Comparison of ENCODE assay signal across 9 cellular contexts in the genomic region with DNA sequence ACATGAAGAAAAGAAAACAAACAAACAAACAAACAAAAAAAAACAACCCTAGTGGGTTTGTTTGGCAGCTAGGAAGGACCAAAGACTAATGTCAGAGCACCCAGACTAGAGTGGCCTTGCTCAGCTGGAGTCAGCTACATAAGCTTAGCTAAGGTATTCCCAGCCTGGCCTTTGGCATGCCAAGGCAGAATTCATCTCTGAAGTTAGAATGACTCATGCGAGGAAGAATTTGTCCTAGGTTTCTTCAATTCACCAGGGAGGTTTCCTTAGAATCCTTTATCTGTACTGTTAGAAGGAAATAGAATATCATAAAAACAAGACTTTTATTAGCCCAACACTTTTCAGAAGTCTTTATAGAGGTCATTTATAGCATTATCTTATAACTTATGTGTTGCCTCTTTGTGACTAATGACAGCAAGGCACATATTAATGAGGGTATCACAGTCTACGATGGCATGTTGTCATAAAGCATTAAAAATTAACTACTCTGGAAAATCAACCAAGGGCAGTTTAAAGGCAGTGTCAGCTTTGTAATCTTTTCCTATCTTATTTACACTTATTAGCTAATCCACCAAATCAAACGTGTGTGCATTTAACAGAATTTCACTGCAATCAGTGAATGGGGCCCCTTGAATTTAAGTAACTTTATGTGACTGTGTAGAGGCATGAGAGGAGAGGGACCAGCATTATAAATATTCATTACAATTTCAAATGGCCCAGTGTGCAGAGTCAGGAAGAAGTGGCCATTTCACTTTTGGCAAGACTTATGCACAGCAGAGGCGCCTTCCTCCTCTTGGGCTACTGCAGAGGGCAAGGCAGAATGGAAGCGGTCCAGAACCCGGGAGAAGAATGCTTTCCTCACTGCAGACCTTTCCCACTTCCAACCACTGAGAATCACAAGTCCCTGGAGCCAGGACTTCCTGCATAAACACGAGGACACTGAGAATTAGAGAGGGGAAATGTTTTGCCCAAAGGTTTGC. TPM values are rescaled to one million over a fixed set of nuclear protein-coding genes. Genes with fewer than 3 reads are reported as not detected.
DNase-seq lines count a peak whose midpoint lies in the region; ATAC-seq and TF ChIP-seq lines count a peak whose summit lies in the region.
"Had no signal": no experiment of that assay in that cellular context is flagged by ENCODE, and none has a peak within 500 bp of the region (broad histone marks: within the 10 kb centered on the region; RNA-seq: fewer than 3 reads in every experiment).

No MANE protein-coding gene starts in this region.

- no peak for TF ChIP-seq CTCF in Caco-2 (IDR thresholded peaks at IDR 0.05; ENCODE audit: insufficient read depth in 1 of 2, low read depth in 1 of 2, low read length in 1 of 2, severe bottlenecking in 1 of 2, unreplicated experiment in 1 of 2)
- TF ChIP-seq CTCF in mucosa of descending colon (IDR thresholded peaks at IDR 0.05), result no peak

- no peaks in the 10 kb centered on the region for H3K9me3 Mint-ChIP-seq in Caco-2 (ENCODE audit: unreplicated experiment)

- H3K9ac ChIP-seq in NT2/D1 (ENCODE audit: insufficient read length, low read depth), result no peak overlapping the region

- no peak overlapping the region for H3K27ac Mint-ChIP-seq in Caco-2 (ENCODE audit: unreplicated experiment)

- POLR2A ChIA-PET in Caco-2 (lab: Charles Lee), result no interaction called here

- H3K36me3 ChIP-seq in Caco-2 (ENCODE audit: control insufficient read depth, insufficient read depth, low read length), result no peaks in the 10 kb centered on the region
- no peaks in the 10 kb centered on the region for H3K36me3 ChIP-seq in NT2/D1 (ENCODE audit: insufficient read depth, insufficient read length, low read length)
- H3K36me3 ChIP-seq in mucosa of descending colon (ENCODE audit: low read depth), result no peaks in the 10 kb centered on the region
- H3K36me3 ChIP-seq: upper lobe of left lung had no signal

- H3K27me3 Mint-ChIP-seq in Caco-2 (ENCODE audit: insufficient read depth, unreplicated experiment), result no peaks in the 10 kb centered on the region

- peak; percentile 51 to 72 for DNase-seq in Caco-2
- DNase-seq in NT2/D1 (ENCODE audit: low read depth, low spot score), result peak; percentile 47
- DNase-seq in mucosa of descending colon, result no peak
- no peak for DNase-seq in activated naive CD4-positive, alpha-beta T cell treated with anti-CD3 and anti-CD28 coated beads, Interleukin-2, amount 50 U/mL, for 16 hours
- no peak for DNase-seq in NCI-H1092 (lab: John Stamatoyannopoulos, UW)
- DNase-seq: upper lobe of left lung had no signal

- H3K4me3 ChIP-seq in Caco-2 (ENCODE audit: low read depth, low read length), result no peak overlapping the region
- no peak overlapping the region for H3K4me3 ChIP-seq in NT2/D1 (ENCODE audit: insufficient read length, low read depth)
- no peak overlapping the region for H3K4me3 ChIP-seq in mucosa of descending colon
- H3K4me3 ChIP-seq: upper lobe of left lung had no signal

- intact Hi-C loops in Caco-2 (cut with micrococcal nuclease; ENCODE audit: unreplicated experiment), result no loop called here
- intact Hi-C loops in mucosa of descending colon (cut with DNase I, micrococcal nuclease), result loop anchor here in 1 of 2 donors (5.0 kb wide), 1 partner anchor 102 kb away; no protein-coding TSS in a partner anchor

- CTCF ChIA-PET in Caco-2 (lab: Charles Lee), result interaction anchor here (0.6 to 3.7 kb wide), 6 partner anchors 11 to 433 kb away, joined by 3 to 13 read pairs (median 5); no protein-coding TSS in a partner anchor

- no peaks in the 10 kb centered on the region for H3K9me3 ChIP-seq in Caco-2
- no peaks in the 10 kb centered on the region for H3K9me3 ChIP-seq in NT2/D1 (ENCODE audit: insufficient read depth, low read length)
- H3K9me3 ChIP-seq in mucosa of descending colon, result no peaks in the 10 kb centered on the region
- H3K9me3 ChIP-seq: upper lobe of left lung had no signal

- H3K27me3 ChIP-seq in Caco-2 (replicated peaks; ENCODE audit: control insufficient read depth, insufficient read depth, low read length) (no peaks in the 10 kb centered on the region), NT2/D1 (ENCODE audit: insufficient read depth, insufficient read length) (no peaks in the 10 kb centered on the region)
- H3K27me3 ChIP-seq: upper lobe of left lung had no signal

- H3K36me3 Mint-ChIP-seq in Caco-2 (ENCODE audit: insufficient read depth, unreplicated experiment), result no peaks in the 10 kb centered on the region

- BruUV-seq in Caco-2 (replicated peaks; lab: Mats Ljungman, UMichigan), result no TSS peak

- H3K4me1 Mint-ChIP-seq in Caco-2 (ENCODE audit: low read depth, unreplicated experiment), result peaks cover 12% of the 10 kb centered on the region

- no peak overlapping the region for H3K4me3 Mint-ChIP-seq in Caco-2 (ENCODE audit: unreplicated experiment)

- H3K4me1 ChIP-seq in Caco-2, result peaks cover 34% of the 10 kb centered on the region
- no peaks in the 10 kb centered on the region for H3K4me1 ChIP-seq in NT2/D1 (ENCODE audit: insufficient read depth, insufficient read length)
- peaks cover 4% of the 10 kb centered on the region for H3K4me1 ChIP-seq in mucosa of descending colon (ENCODE audit: low read depth)
- H3K4me1 ChIP-seq: upper lobe of left lung had no signal

- ATAC-seq in esophagus mucosa, result peak; percentile 68
- peak; percentile 74 for ATAC-seq in mucosa of descending colon
- no peak for ATAC-seq in HG02798 (IDR thresholded peaks at IDR 0.05; ENCODE audit: poor library complexity, unreplicated experiment)
- no peak for ATAC-seq in HG03135 (IDR thresholded peaks at IDR 0.05; ENCODE audit: unreplicated experiment)

RNA-seq across cellular contexts. Expression of a gene that starts 36.3 kb away (rescaled TPM):
- total RNA-seq in Caco-2 (2022) (0.23 and 0.81 TPM in 2 replicates), esophagus mucosa (8.1 TPM), mucosa of descending colon (100 to 1,000 TPM in 1 of 3 donors, 10 to 100 TPM in 2; 25.8 to 105 (median 27.9) TPM)

Comparison
In these comparisons a context has a peak if more than half of its experiments do, and no peak if none do; other contexts are left out.
1. DNase-seq: peak in Caco-2 (2 of 2) and NT2/D1 (single experiment); none in mucosa of descending colon (0 of 3), activated naive CD4-positive, alpha-beta T cell treated with anti-CD3 and anti-CD28 coated beads, Interleukin-2, amount 50 U/mL, for 16 hours (single experiment) and NCI-H1092 (single experiment).
2. ATAC-seq: peak in esophagus mucosa (single experiment) and mucosa of descending colon (single experiment); none in HG02798 (single experiment) and HG03135 (single experiment).